ENCODE assay signal across 7 cellular contexts in genomic region chr20:381581-382290, GRCh38. TPM values are rescaled to one million over a fixed set of nuclear protein-coding genes. Genes with fewer than 3 reads are reported as not detected.
DNase-seq lines count a peak whose midpoint lies in the region; ATAC-seq, FAIRE-seq and TF ChIP-seq lines count a peak whose summit lies in the region.

No MANE protein-coding gene starts in this region.

- H3K9me3 Mint-ChIP-seq in chondrocyte (ENCODE audit: low read depth), result no peaks in the 10 kb centered on the region

- TF ChIP-seq CTCF in chondrocyte (IDR thresholded peaks at IDR 0.05), result peak; percentile 10

- peak overlapping the region; percentile 79 for H3K4me3 Mint-ChIP-seq in chondrocyte (ENCODE audit: unreplicated experiment)

- peak; percentile 85 for FAIRE-seq in GM18507 (lab: Jason Lieb, UNC)

- no peaks in the 10 kb centered on the region for H3K27me3 Mint-ChIP-seq in chondrocyte (ENCODE audit: low read depth)

- H3K36me3 Mint-ChIP-seq in chondrocyte (ENCODE audit: low read depth), result peaks cover 8% of the 10 kb centered on the region

- DNase-seq in GM18507 (ENCODE audit: extremely low spot score, insufficient read length, low read depth) (peak; percentile 79), NCI-H2196 (lab: John Stamatoyannopoulos, UW; ENCODE audit: unreplicated experiment) (peak; percentile 72), chondrocyte (ENCODE audit: low spot score) (no peak), left kidney (ENCODE audit: low read depth, low spot score) (peak; percentile 75)
- peak; percentile 67 for DNase-seq in stimulated activated CD4-positive, alpha-beta T cell treated with anti-CD3 and anti-CD28 coated beads, Interleukin-4, amount 100 ng/mL, for 24 hours

- peaks cover 31% of the 10 kb centered on the region for H3K4me1 Mint-ChIP-seq in chondrocyte (ENCODE audit: low read depth)

- ATAC-seq in HG02852 (IDR thresholded peaks at IDR 0.05; ENCODE audit: unreplicated experiment), result peak; percentile 53
- ATAC-seq in activated CD4-positive, CD25-positive, alpha-beta regulatory T cell treated with anti-CD3 and anti-CD28 coated beads, Interleukin-2, amount 50 U/mL, for 24 hours, result peak; percentile 65 to 69

- H3K27ac Mint-ChIP-seq in chondrocyte (ENCODE audit: unreplicated experiment), result peak overlapping the region; percentile 97

RNA-seq across cellular contexts. Expression of gene TRIB3, which starts 1.2 kb away (rescaled TPM):
- 7.0 to 141 TPM (median 137 TPM) in 3 replicates for total RNA-seq in chondrocyte

RNA-seq across cellular contexts. Expression of gene RBCK1, which starts 26.4 kb away (rescaled TPM):
- total RNA-seq in chondrocyte, result 84.1 to 95.5 TPM (median 94.3 TPM) in 3 replicates

RNA-seq across cellular contexts. Expression of gene NRSN2, which starts 34.8 kb away (rescaled TPM):
- 72.1 to 77.1 TPM (median 73.2 TPM) in 3 replicates for total RNA-seq in chondrocyte

RNA-seq across cellular contexts. Expression of gene SOX12, which starts 56.4 kb away (rescaled TPM):
- total RNA-seq in chondrocyte, result 34.3 to 40.4 TPM (median 39.6 TPM) in 3 replicates
